In genomic region chr2:109148991-109149645, GRCh38 we compare ENCODE assay signal across 19 cellular contexts.
"Had no signal": no experiment of that assay in that cellular context is flagged by ENCODE, and none has a peak within 500 bp of the region (broad histone marks: within the 10 kb centered on the region; RNA-seq: fewer than 3 reads in every experiment).

No MANE protein-coding gene starts in this region.

- H3K27me3 Mint-ChIP-seq: activated naive CD8-positive, alpha-beta T cell; stimulated activated naive B cell treated with anti-CD40 and anti-IgM and Interleukin-4, amounts not matched to agents 10 μg/mL and 1 μg/mL and 100 μg/mL, for 72 hours had no signal

- H3K27ac Mint-ChIP-seq: activated CD4-positive, alpha-beta T cell treated with anti-CD3 and anti-CD28 coated beads for 36 hours; stimulated activated naive B cell treated with anti-CD40 and anti-IgM and Interleukin-4, amounts not matched to agents 10 μg/mL and 1 μg/mL and 100 μg/mL, for 72 hours; T-helper 2 cell treated with Interferon-gamma antibody and Interleukin-4, amounts not matched to agents 5 μg/mL and 100 μg/mL, for 36 hours; WTC11 had no signal

- H3K4me1 Mint-ChIP-seq: WTC11 had no signal

- ATAC-seq: activated CD4-positive, alpha-beta T cell treated with anti-CD3 and anti-CD28 coated beads for 36 hours; stimulated activated naive B cell treated with anti-CD40 and anti-IgM and Interleukin-4, amounts not matched to agents 10 μg/mL and 1 μg/mL and 100 μg/mL, for 72 hours; WTC11 had no signal

- H3K9me3 Mint-ChIP-seq: central memory CD8-positive, alpha-beta T cell; stimulated activated naive B cell treated with anti-CD40 and anti-IgM and Interleukin-4, amounts not matched to agents 10 μg/mL and 1 μg/mL and 100 μg/mL, for 72 hours; T-helper 2 cell treated with Interferon-gamma antibody and Interleukin-4, amounts not matched to agents 5 μg/mL and 100 μg/mL, for 36 hours; WTC11 had no signal

- H3K27ac ChIP-seq: brain microvascular endothelial cell, colonic mucosa, prostate gland, spleen had no signal

- DNase-seq: activated CD4-positive, alpha-beta T cell treated with anti-CD3 and anti-CD28 coated beads for 36 hours; activated CD4-positive, alpha-beta T cell treated with anti-CD3 and anti-CD28 coated beads, Interleukin-2, amount 50 U/mL, for 48 hours; activated gamma-delta T cell treated with Interleukin-2 at 50 U/mL for 16 hours; amniotic stem cell; brain microvascular endothelial cell; colonic mucosa; foreskin melanocyte; glutamatergic neuron; islet precursor cell; midbrain; occipital lobe; right cardiac atrium; spleen; stimulated activated naive B cell treated with anti-CD40 and anti-IgM and Interleukin-4, amounts not matched to agents 10 μg/mL and 1 μg/mL and 100 μg/mL, for 72 hours had no signal

- H3K36me3 ChIP-seq: brain microvascular endothelial cell, colonic mucosa, prostate gland, spleen had no signal

- H3K4me1 ChIP-seq: colonic mucosa, prostate gland had no signal

- H3K4me3 Mint-ChIP-seq: activated CD4-positive, alpha-beta T cell treated with anti-CD3 and anti-CD28 coated beads for 36 hours; central memory CD8-positive, alpha-beta T cell; stimulated activated naive B cell treated with anti-CD40 and anti-IgM and Interleukin-4, amounts not matched to agents 10 μg/mL and 1 μg/mL and 100 μg/mL, for 72 hours; T-helper 2 cell treated with Interferon-gamma antibody and Interleukin-4, amounts not matched to agents 5 μg/mL and 100 μg/mL, for 36 hours; WTC11 had no signal

- H3K36me3 Mint-ChIP-seq: activated naive CD8-positive, alpha-beta T cell; stimulated activated naive B cell treated with anti-CD40 and anti-IgM and Interleukin-4, amounts not matched to agents 10 μg/mL and 1 μg/mL and 100 μg/mL, for 72 hours; WTC11 had no signal

- H3K4me3 ChIP-seq: colonic mucosa, prostate gland, spleen had no signal

- H3K27me3 ChIP-seq: brain microvascular endothelial cell, colonic mucosa, spleen had no signal

- H3K9me3 ChIP-seq: colonic mucosa, prostate gland, spleen had no signal
